8 cellular contexts compared by ENCODE assay signal in the genomic region with DNA sequence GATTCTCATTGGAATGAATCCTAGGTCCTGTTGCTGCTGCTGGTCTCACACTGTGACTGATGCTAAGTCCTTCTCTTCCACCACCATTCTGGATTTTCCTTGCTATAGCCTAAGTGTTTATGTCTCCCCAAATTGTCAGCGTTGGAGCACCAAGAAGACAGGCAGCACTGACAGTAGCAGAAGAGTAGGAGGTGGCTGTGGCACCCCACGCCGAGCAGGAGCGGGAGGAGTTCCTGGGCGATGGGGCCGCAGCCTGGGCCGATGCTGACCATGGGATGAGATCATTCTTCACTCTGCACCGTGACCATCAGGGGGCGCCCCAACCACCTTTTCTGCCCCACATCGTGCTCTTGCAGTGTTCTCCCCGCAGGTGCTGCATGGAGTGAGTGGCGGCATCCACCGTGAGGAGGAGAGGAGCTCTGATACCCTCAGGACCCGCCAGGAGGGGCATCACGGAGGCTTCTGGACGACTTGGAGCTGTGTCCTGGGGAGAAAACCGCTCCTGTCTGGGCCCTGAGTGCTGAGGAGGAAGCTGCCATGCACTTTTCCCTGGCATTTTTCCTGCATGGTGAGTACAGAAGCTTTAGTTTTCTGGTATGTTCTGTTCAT. TPM values are rescaled to one million over a fixed set of nuclear protein-coding genes. Genes with fewer than 3 reads are reported as not detected.
DNase-seq lines count a peak whose midpoint lies in the region; ATAC-seq, FAIRE-seq and TF ChIP-seq lines count a peak whose summit lies in the region.

No MANE protein-coding gene starts in this region.

- H4K20me1 ChIP-seq in PC-3 (ENCODE audit: low read length): no peaks in the 10 kb centered on the region

- H3K9ac ChIP-seq in PC-3 (ENCODE audit: low read length): no peak overlapping the region

- peak overlapping the region; percentile 72 for H2AFZ ChIP-seq in PC-3 (ENCODE audit: low read length)

- no peaks in the 10 kb centered on the region for H3K36me3 ChIP-seq in PC-3 (ENCODE audit: low read depth, low read length)

- H3F3A ChIP-seq in PC-3 (ENCODE audit: low read length, unreplicated experiment): no peaks in the 10 kb centered on the region

- H3K9me2 ChIP-seq in PC-3 (replicated peaks; ENCODE audit: low read length): no peaks in the 10 kb centered on the region

- no peaks in the 10 kb centered on the region for H3K9me3 Mint-ChIP-seq in activated T-cell treated with anti-CD3 and anti-CD28 coated beads, Interleukin-2, amount 50 U/mL, for 24 hours
- H3K9me3 Mint-ChIP-seq in neural crest cell: no peaks in the 10 kb centered on the region
- no peaks in the 10 kb centered on the region for H3K9me3 Mint-ChIP-seq in stimulated activated naive CD8-positive, alpha-beta T cell treated with anti-CD3 and anti-CD28 coated beads, Interleukin-15, amount 100 ng/mL, for 72 hours

- H3K27ac Mint-ChIP-seq in activated T-cell treated with anti-CD3 and anti-CD28 coated beads, Interleukin-2, amount 50 U/mL, for 24 hours: no peak overlapping the region
- peak overlapping the region; percentile 39 for H3K27ac Mint-ChIP-seq in neural crest cell (ENCODE audit: unreplicated experiment)
- H3K27ac Mint-ChIP-seq in stimulated activated naive CD8-positive, alpha-beta T cell treated with anti-CD3 and anti-CD28 coated beads, Interleukin-15, amount 100 ng/mL, for 72 hours: peak overlapping the region in 1 of 2 donors; percentile 81

- peak; percentile 83 for ATAC-seq in PC-3
- ATAC-seq in stimulated activated naive CD8-positive, alpha-beta T cell treated with anti-CD3 and anti-CD28 coated beads, Interleukin-15, amount 100 ng/mL, for 72 hours: peak; percentile 99

- intact Hi-C loops in PC-3 (cut with micrococcal nuclease): no loop called here

- peaks cover 35% of the 10 kb centered on the region for H3K27me3 Mint-ChIP-seq in activated T-cell treated with anti-CD3 and anti-CD28 coated beads, Interleukin-2, amount 50 U/mL, for 24 hours
- peaks cover 15% of the 10 kb centered on the region for H3K27me3 Mint-ChIP-seq in neural crest cell (ENCODE audit: low read depth)
- peaks cover 40% of the 10 kb centered on the region for H3K27me3 Mint-ChIP-seq in stimulated activated naive CD8-positive, alpha-beta T cell treated with anti-CD3 and anti-CD28 coated beads, Interleukin-15, amount 100 ng/mL, for 72 hours

- peaks cover 7% of the 10 kb centered on the region for H3K4me1 Mint-ChIP-seq in activated T-cell treated with anti-CD3 and anti-CD28 coated beads, Interleukin-2, amount 50 U/mL, for 24 hours (ENCODE audit: low read depth)
- peaks cover 8% of the 10 kb centered on the region for H3K4me1 Mint-ChIP-seq in neural crest cell
- H3K4me1 Mint-ChIP-seq in stimulated activated naive CD8-positive, alpha-beta T cell treated with anti-CD3 and anti-CD28 coated beads, Interleukin-15, amount 100 ng/mL, for 72 hours: peaks cover 13% of the 10 kb centered on the region

- no peaks in the 10 kb centered on the region for H3K9me3 ChIP-seq in PC-3 (ENCODE audit: low read length)

- H3K36me3 Mint-ChIP-seq in activated T-cell treated with anti-CD3 and anti-CD28 coated beads, Interleukin-2, amount 50 U/mL, for 24 hours (ENCODE audit: low read depth): no peaks in the 10 kb centered on the region
- H3K36me3 Mint-ChIP-seq in neural crest cell (ENCODE audit: low read depth): no peaks in the 10 kb centered on the region

- no peak for FAIRE-seq in D721Med (lab: Jason Lieb, UNC)

- H3K79me2 ChIP-seq in PC-3 (ENCODE audit: low read length): no peaks in the 10 kb centered on the region

- CTCF ChIA-PET in PC-3 (lab: Charles Lee): interaction anchor here (0.5 to 0.6 kb wide), 2 partner anchors 61 to 104 kb away, joined by 3 read pairs; no protein-coding TSS in a partner anchor

- H3K27me3 ChIP-seq in PC-3 (ENCODE audit: low read length): no peaks in the 10 kb centered on the region

- DNase-seq in D721Med (ENCODE audit: insufficient read length, low spot score) (peak; percentile 80), HUDEP-2 (lab: John Stamatoyannopoulos, UW; ENCODE audit: unreplicated experiment in 76 of 76) (peak in 69 of 76 experiments; percentile 3 to 88 (median 52)), PC-3 (peak; percentile 59), fibroblast of peridontal ligament (ENCODE audit: extremely low read depth) (peak; percentile 38), neural crest cell (ENCODE audit: low read depth, low spot score) (peak; percentile 95), cortex of kidney (lab: John Stamatoyannopoulos, UW) (no peak)
- peak; percentile 86 for DNase-seq in activated T-cell treated with anti-CD3 and anti-CD28 coated beads, Interleukin-2, amount 50 U/mL, for 24 hours
- DNase-seq in stimulated activated naive CD8-positive, alpha-beta T cell treated with anti-CD3 and anti-CD28 coated beads, Interleukin-15, amount 100 ng/mL, for 72 hours: peak; percentile 78 to 79

- peak overlapping the region; percentile 51; the same call in 1 of the 2 replicates for H3K4me3 ChIP-seq in PC-3 (ENCODE audit: low read length)

- H3K4me3 Mint-ChIP-seq in activated T-cell treated with anti-CD3 and anti-CD28 coated beads, Interleukin-2, amount 50 U/mL, for 24 hours: peak overlapping the region; percentile 32
- H3K4me3 Mint-ChIP-seq in neural crest cell: peak overlapping the region; percentile 50
- H3K4me3 Mint-ChIP-seq in stimulated activated naive CD8-positive, alpha-beta T cell treated with anti-CD3 and anti-CD28 coated beads, Interleukin-15, amount 100 ng/mL, for 72 hours: peak overlapping the region; percentile 47 to 75

- TF ChIP-seq CTCF in D721Med (IDR thresholded peaks at IDR 0.05; ENCODE audit: insufficient read depth, missing control alignments) (peak; percentile 56), PC-3 (conservative IDR thresholded peaks at IDR 0.05; ENCODE audit: low read depth, low read length) (peak; percentile 76), neural crest cell (conservative IDR thresholded peaks at IDR 0.05) (peak; percentile 86)

- H3K27ac ChIP-seq in PC-3 (ENCODE audit: low read length): no peak overlapping the region

- H3K4me1 ChIP-seq in PC-3 (ENCODE audit: insufficient read depth, low read length): peaks cover 20% of the 10 kb centered on the region

- POLR2A ChIA-PET in PC-3 (lab: Charles Lee; ENCODE audit: unreplicated experiment): no interaction called here

- H3K4me2 ChIP-seq in PC-3 (ENCODE audit: low read length): peak overlapping the region; percentile 65

- BruUV-seq in PC-3 (replicated peaks; lab: Mats Ljungman, UMichigan): no TSS peak

RNA-seq across cellular contexts. Expression of a gene that starts 57.0 kb away (rescaled TPM):
- total RNA-seq in PC-3 (2014; rRNA removed) (not detected in 2 replicates), neural crest cell (not detected in 2 replicates)
